ENCODE assay signal across 18 cellular contexts in the genomic region with DNA sequence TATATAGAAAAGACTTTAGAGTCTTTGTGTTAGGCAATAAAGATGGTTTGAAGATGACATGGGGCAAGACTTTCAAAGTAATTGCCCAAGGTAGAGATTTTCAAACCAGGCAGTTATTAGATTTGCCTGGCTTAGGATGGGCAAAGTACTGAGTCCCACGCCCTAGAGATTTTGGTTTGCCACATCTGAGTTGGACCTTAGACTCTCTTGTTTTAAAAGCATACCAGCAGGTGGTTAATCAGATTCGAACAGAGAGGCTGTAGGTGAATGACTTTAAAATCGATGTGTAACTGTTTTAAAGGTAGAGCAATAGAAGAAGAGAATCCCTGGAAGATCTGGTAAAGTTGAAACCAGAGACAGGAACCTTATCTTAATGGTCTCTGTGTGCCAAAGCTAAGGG.
"Had no signal": no experiment of that assay in that cellular context is flagged by ENCODE, and none has a peak within 500 bp of the region (broad histone marks: within the 10 kb centered on the region; RNA-seq: fewer than 3 reads in every experiment).

No MANE protein-coding gene starts in this region.

- DNase-seq: dermis blood vessel endothelial cell; esophagus squamous epithelium; foreskin fibroblast; glutamatergic neuron; kidney; left cardiac atrium; mammary epithelial cell; naive thymus-derived CD8-positive, alpha-beta T cell; ovary; right cardiac atrium; stimulated activated CD4-positive, alpha-beta T cell treated with anti-CD3 and anti-CD28 coated beads, Interleukin-4, amount 100 ng/mL, for 24 hours; tibial artery; upper lobe of right lung had no signal

- H3K27ac Mint-ChIP-seq: naive thymus-derived CD8-positive, alpha-beta T cell; stimulated activated memory B cell treated with anti-CD40 and anti-IgM and Interleukin-4, amounts not matched to agents 10 μg/mL and 1 μg/mL and 100 μg/mL, for 72 hours; stimulated activated naive CD8-positive, alpha-beta T cell treated with anti-CD3 and anti-CD28 coated beads, Interleukin-15, Interleukin-2, amounts not matched to agents 100 ng/mL and 50 ng/mL, for 24 hours had no signal

- H3K4me3 ChIP-seq: esophagus squamous epithelium, gastroesophageal sphincter, ovary, tibial artery, upper lobe of right lung, vagina had no signal

- H3K9me3 ChIP-seq: esophagus squamous epithelium, gastroesophageal sphincter, neutrophil, ovary, tibial artery, upper lobe of right lung, vagina had no signal

- H3K27ac ChIP-seq: esophagus squamous epithelium, gastroesophageal sphincter, neutrophil, ovary, tibial artery, upper lobe of right lung, vagina had no signal

- H3K27me3 Mint-ChIP-seq: naive thymus-derived CD8-positive, alpha-beta T cell; stimulated activated memory B cell treated with anti-CD40 and anti-IgM and Interleukin-4, amounts not matched to agents 10 μg/mL and 1 μg/mL and 100 μg/mL, for 72 hours; stimulated activated naive CD8-positive, alpha-beta T cell treated with anti-CD3 and anti-CD28 coated beads, Interleukin-15, Interleukin-2, amounts not matched to agents 100 ng/mL and 50 ng/mL, for 24 hours had no signal

- H3K4me3 Mint-ChIP-seq: naive thymus-derived CD8-positive, alpha-beta T cell; stimulated activated memory B cell treated with anti-CD40 and anti-IgM and Interleukin-4, amounts not matched to agents 10 μg/mL and 1 μg/mL and 100 μg/mL, for 72 hours; stimulated activated naive CD8-positive, alpha-beta T cell treated with anti-CD3 and anti-CD28 coated beads, Interleukin-15, Interleukin-2, amounts not matched to agents 100 ng/mL and 50 ng/mL, for 24 hours had no signal

- ATAC-seq: gastroesophageal sphincter; left cardiac atrium; naive thymus-derived CD8-positive, alpha-beta T cell; right cardiac atrium; stimulated activated memory B cell treated with anti-CD40 and anti-IgM and Interleukin-4, amounts not matched to agents 10 μg/mL and 1 μg/mL and 100 μg/mL, for 72 hours; upper lobe of right lung had no signal

- H3K27me3 ChIP-seq: esophagus squamous epithelium, gastroesophageal sphincter, neutrophil, ovary, tibial artery, upper lobe of right lung, vagina had no signal

- H3K36me3 ChIP-seq: esophagus squamous epithelium, gastroesophageal sphincter, neutrophil, ovary, tibial artery, upper lobe of right lung, vagina had no signal

- H3K9me3 Mint-ChIP-seq: naive thymus-derived CD8-positive, alpha-beta T cell; stimulated activated memory B cell treated with anti-CD40 and anti-IgM and Interleukin-4, amounts not matched to agents 10 μg/mL and 1 μg/mL and 100 μg/mL, for 72 hours; stimulated activated naive CD8-positive, alpha-beta T cell treated with anti-CD3 and anti-CD28 coated beads, Interleukin-15, Interleukin-2, amounts not matched to agents 100 ng/mL and 50 ng/mL, for 24 hours had no signal
